Comparison of ENCODE assay signal across 1 cellular context in the genomic region with DNA sequence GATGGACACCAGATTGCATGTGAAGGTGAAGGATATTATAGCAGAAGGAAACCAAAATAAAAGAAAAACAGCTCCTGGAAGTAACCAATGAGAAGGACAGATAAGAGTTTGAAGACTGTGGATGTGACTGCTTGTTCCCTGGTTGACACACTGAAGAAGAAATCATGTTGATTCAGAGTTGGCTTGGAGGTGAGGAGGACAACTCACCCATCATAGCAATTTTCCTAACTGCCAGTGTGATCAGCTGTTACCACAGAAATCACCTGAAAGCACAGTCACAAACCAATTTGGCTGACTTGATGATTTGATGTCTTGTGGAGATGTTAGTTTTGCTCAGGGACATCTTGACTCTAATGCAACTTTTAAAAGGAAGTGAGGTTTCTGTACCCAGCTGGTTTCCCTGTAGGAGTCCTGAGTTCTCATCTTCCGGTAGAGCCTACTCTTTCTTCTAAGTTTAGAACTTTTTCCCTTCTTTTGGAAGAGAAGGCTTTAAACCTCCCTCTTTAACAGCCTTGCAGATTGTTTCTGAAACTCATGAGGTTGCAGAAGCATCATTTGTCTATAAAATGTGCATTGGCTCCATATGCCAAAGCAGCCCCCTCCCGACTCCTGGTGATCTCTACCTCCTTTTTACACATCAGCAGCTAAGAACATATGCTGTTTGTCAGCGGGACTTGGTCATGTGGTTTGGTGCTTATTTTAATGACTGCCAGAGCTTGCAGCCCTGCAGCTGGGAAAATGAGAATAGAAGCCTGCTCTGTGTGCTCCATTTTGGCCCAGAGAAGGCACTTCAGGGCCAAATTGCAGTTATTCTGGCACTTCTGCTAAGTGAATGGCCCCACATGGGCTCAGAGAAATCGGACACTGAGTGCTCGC.
TF ChIP-seq lines count a peak whose summit lies in the region.

No MANE protein-coding gene starts in this region.

TF ChIP-seq in WTC11, 78 proteins besides CTCF, POLR2A, EP300 and RAD21 (continued from another document):
- TF ChIP-seq, protein P1, sequence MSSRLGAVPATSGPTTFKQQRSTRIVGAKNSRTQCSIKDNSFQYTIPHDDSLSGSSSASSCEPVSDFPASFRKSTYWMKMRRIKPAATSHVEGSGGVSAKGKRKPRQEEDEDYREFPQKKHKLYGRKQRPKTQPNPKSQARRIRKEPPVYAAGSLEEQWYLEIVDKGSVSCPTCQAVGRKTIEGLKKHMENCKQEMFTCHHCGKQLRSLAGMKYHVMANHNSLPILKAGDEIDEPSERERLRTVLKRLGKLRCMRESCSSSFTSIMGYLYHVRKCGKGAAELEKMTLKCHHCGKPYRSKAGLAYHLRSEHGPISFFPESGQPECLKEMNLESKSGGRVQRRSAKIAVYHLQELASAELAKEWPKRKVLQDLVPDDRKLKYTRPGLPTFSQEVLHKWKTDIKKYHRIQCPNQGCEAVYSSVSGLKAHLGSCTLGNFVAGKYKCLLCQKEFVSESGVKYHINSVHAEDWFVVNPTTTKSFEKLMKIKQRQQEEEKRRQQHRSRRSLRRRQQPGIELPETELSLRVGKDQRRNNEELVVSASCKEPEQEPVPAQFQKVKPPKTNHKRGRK (CRISPR knock-in tag; IDR thresholded peaks at IDR 0.05; ENCODE audit: borderline replicate concordance) = no peak
- TF ChIP-seq FOXJ3 (CRISPR knock-in tag; IDR thresholded peaks at IDR 0.05; ENCODE audit: borderline replicate concordance) = no peak
TF ChIP-seq in WTC11: peak in this region for 0.
